Comparison of ENCODE assay signal across 29 cellular contexts in the genomic region with DNA sequence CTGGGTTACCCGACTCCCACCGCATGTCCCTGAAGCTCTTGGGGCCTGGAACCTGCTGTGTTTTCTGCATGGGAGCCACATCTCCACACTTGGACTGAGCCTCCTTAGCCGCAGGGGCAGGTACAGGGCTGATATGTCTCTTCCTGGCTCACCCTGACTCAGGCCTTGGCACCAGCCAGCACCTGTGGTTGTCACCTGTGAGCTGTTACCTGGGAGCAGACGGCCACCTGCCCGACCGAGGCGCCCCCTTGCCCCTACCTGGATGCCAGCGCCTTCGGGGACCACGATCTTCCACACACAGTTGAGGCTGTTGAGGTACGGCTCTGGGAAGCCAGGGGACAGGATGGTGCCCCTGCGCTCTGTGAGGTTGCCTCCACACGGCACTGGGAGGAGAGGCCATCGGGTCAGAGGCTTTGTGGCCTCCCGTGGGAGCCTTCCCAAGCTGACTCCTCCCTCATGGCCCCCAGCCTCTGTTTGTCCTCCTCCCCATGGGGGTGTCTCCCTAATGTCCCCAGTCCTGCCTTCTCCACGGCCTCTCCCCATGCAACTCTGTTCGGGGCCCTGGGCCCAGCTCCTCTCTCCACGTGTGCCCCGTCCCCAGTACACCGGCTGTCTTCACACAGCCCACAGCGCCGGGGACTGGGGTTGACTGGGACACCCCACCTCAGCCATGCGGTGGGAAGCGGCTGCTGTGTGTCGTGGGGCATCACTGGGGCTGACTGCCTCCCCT.
"Had no signal": no experiment of that assay in that cellular context is flagged by ENCODE, and none has a peak within 500 bp of the region (broad histone marks: within the 10 kb centered on the region; RNA-seq: fewer than 3 reads in every experiment).

No MANE protein-coding gene starts in this region.

- DNase-seq: activated CD8-positive, alpha-beta T cell treated with anti-CD3 and anti-CD28 coated beads, Interleukin-2, amount 10 ng/mL, durations not matched to agents 7 days and 5 days; activated gamma-delta T cell treated with Interleukin-2 at 50 U/mL for 16 hours; activated T-cell treated with anti-CD3 and anti-CD28 coated beads for 4 hours; activated T-cell treated with anti-CD3 and anti-CD28 coated beads, Interleukin-2, amount 50 U/mL, for 4 hours; amniotic stem cell; aorta; brain microvascular endothelial cell; central memory CD4-positive, alpha-beta T cell; Kasumi-1; KG1; MG63; NCI-H1048; NCI-H1105 treated with DMSO at 0.1 percent for 48 hours; NCI-H1436; NCI-H1694; NCI-H2029; NCI-H345; NCI-H524 treated with DMSO at 0.1 percent for 48 hours; PC-3; Peyer's patch; SIG-M5 had no signal

- ATAC-seq: activated CD4-positive, alpha-beta T cell treated with anti-CD3 and anti-CD28 coated beads for 36 hours; activated CD8-positive, alpha-beta T cell treated with anti-CD3 and anti-CD28 coated beads, Interleukin-2, amount 10 ng/mL, durations not matched to agents 7 days and 5 days; activated naive CD8-positive, alpha-beta T cell treated with anti-CD3 and anti-CD28 coated beads, Interleukin-2, amount 50 U/mL, for 24 hours; activated T-cell treated with anti-CD3 and anti-CD28 coated beads, Interleukin-2, amount 50 U/mL, for 4 hours; PC-3 had no signal

- H3K4me1 ChIP-seq: Peyer's patch had no signal

- H3K27ac ChIP-seq: brain microvascular endothelial cell, Peyer's patch had no signal

- H3K36me3 Mint-ChIP-seq: activated naive CD4-positive, alpha-beta T cell treated with anti-CD3 and anti-CD28 coated beads, Interleukin-2, amount 10 ng/mL, durations not matched to agents 7 days and 5 days; activated naive CD8-positive, alpha-beta T cell had no signal

- FAIRE-seq: TTC549 had no signal

- H3K9me3 Mint-ChIP-seq: activated CD4-positive, alpha-beta T cell treated with anti-CD3 and anti-CD28 coated beads, Interleukin-2, amount 10 ng/mL, durations not matched to agents 7 days and 5 days; activated naive CD4-positive, alpha-beta T cell treated with anti-CD3 and anti-CD28 coated beads, Interleukin-2, amount 10 ng/mL, durations not matched to agents 7 days and 5 days; activated naive CD8-positive, alpha-beta T cell treated with anti-CD3 and anti-CD28 coated beads, Interleukin-2, amount 50 U/mL, for 24 hours; activated T-cell treated with anti-CD3 and anti-CD28 coated beads, Interleukin-2, amount 50 U/mL, for 4 hours; activated T-helper 1 cell treated with anti-CD3 and anti-CD28 coated beads, Interleukin-12 subunit alpha, Interleukin-12 subunit beta, Interleukin-2, Interleukin-4 antibody, amounts not matched to agents 30 ng/mL and 10 ng/mL and 1 ng/mL, durations not matched to agents 14 hours and 24 hours and 36 hours; T-helper 2 cell treated with Interferon-gamma antibody and Interleukin-4, amounts not matched to agents 5 μg/mL and 100 μg/mL, for 36 hours had no signal

- H3K4me3 Mint-ChIP-seq: activated CD4-positive, alpha-beta T cell treated with anti-CD3 and anti-CD28 coated beads for 36 hours; activated CD4-positive, alpha-beta T cell treated with anti-CD3 and anti-CD28 coated beads, Interleukin-2, amount 10 ng/mL, durations not matched to agents 7 days and 5 days; activated CD8-positive, alpha-beta T cell treated with anti-CD3 and anti-CD28 coated beads, Interleukin-2, amount 10 ng/mL, durations not matched to agents 7 days and 5 days; activated naive CD4-positive, alpha-beta T cell treated with anti-CD3 and anti-CD28 coated beads, Interleukin-2, amount 10 ng/mL, durations not matched to agents 7 days and 5 days; activated naive CD8-positive, alpha-beta T cell; activated naive CD8-positive, alpha-beta T cell treated with anti-CD3 and anti-CD28 coated beads, Interleukin-2, amount 50 U/mL, for 24 hours; activated T-cell treated with anti-CD3 and anti-CD28 coated beads, Interleukin-2, amount 50 U/mL, for 4 hours; activated T-helper 1 cell treated with anti-CD3 and anti-CD28 coated beads, Interleukin-12 subunit alpha, Interleukin-12 subunit beta, Interleukin-2, Interleukin-4 antibody, amounts not matched to agents 30 ng/mL and 10 ng/mL and 1 ng/mL, durations not matched to agents 14 hours and 24 hours and 36 hours; T-helper 2 cell treated with Interferon-gamma antibody and Interleukin-4, amounts not matched to agents 5 μg/mL and 100 μg/mL, for 36 hours had no signal

- H3K4me1 Mint-ChIP-seq: activated CD4-positive, alpha-beta T cell treated with anti-CD3 and anti-CD28 coated beads for 36 hours; activated CD4-positive, alpha-beta T cell treated with anti-CD3 and anti-CD28 coated beads, Interleukin-2, amount 10 ng/mL, durations not matched to agents 7 days and 5 days; activated naive CD4-positive, alpha-beta T cell treated with anti-CD3 and anti-CD28 coated beads, Interleukin-2, amount 10 ng/mL, durations not matched to agents 7 days and 5 days; activated naive CD8-positive, alpha-beta T cell treated with anti-CD3 and anti-CD28 coated beads, Interleukin-2, amount 50 U/mL, for 24 hours had no signal

- H3K36me3 ChIP-seq: brain microvascular endothelial cell, MG63, Peyer's patch had no signal

- H3K4me3 ChIP-seq: MG63, Peyer's patch had no signal

- H3K27ac Mint-ChIP-seq: activated CD4-positive, alpha-beta T cell treated with anti-CD3 and anti-CD28 coated beads for 36 hours; activated CD4-positive, alpha-beta T cell treated with anti-CD3 and anti-CD28 coated beads, Interleukin-2, amount 10 ng/mL, durations not matched to agents 7 days and 5 days; activated CD8-positive, alpha-beta T cell treated with anti-CD3 and anti-CD28 coated beads, Interleukin-2, amount 10 ng/mL, durations not matched to agents 7 days and 5 days; activated naive CD4-positive, alpha-beta T cell treated with anti-CD3 and anti-CD28 coated beads, Interleukin-2, amount 10 ng/mL, durations not matched to agents 7 days and 5 days; activated naive CD8-positive, alpha-beta T cell; activated naive CD8-positive, alpha-beta T cell treated with anti-CD3 and anti-CD28 coated beads, Interleukin-2, amount 50 U/mL, for 24 hours; activated T-helper 1 cell treated with anti-CD3 and anti-CD28 coated beads, Interleukin-12 subunit alpha, Interleukin-12 subunit beta, Interleukin-2, Interleukin-4 antibody, amounts not matched to agents 30 ng/mL and 10 ng/mL and 1 ng/mL, durations not matched to agents 14 hours and 24 hours and 36 hours; T-helper 2 cell treated with Interferon-gamma antibody and Interleukin-4, amounts not matched to agents 5 μg/mL and 100 μg/mL, for 36 hours had no signal

- H3K27me3 ChIP-seq: brain microvascular endothelial cell, MG63, Peyer's patch had no signal

- H3K9me3 ChIP-seq: MG63, Peyer's patch had no signal
